ENCODE assay signal across 10 cellular contexts in genomic region chr1:110645962-110646735, GRCh38. TPM values are rescaled to one million over a fixed set of nuclear protein-coding genes. Genes with fewer than 3 reads are reported as not detected.
A peak's percentile ranks its signal among the peaks of the same experiment; 100 is the strongest.
DNase-seq lines count a peak whose midpoint lies in the region; ATAC-seq, FAIRE-seq and TF ChIP-seq lines count a peak whose summit lies in the region.
"Had no signal": no experiment of that assay in that cellular context is flagged by ENCODE, and none has a peak within 500 bp of the region (broad histone marks: within the 10 kb centered on the region; RNA-seq: fewer than 3 reads in every experiment).

No MANE protein-coding gene starts in this region.

- ATAC-seq in HG02870 (IDR thresholded peaks at IDR 0.05; ENCODE audit: unreplicated experiment) = no peak

- peak; percentile 77 for DNase-seq in H4 (ENCODE audit: low spot score)
- no peak for DNase-seq in RCC 7860 (ENCODE audit: low spot score)
- DNase-seq in fibroblast of mammary gland (ENCODE audit: low read depth) = peak; percentile 78
- DNase-seq in skeletal muscle cell (ENCODE audit: low read depth) = peak; percentile 4
- DNase-seq in cerebellar cortex (ENCODE audit: low spot score) = no peak
- no peak for DNase-seq in amygdala (lab: John Stamatoyannopoulos, UW)
- DNase-seq: NCI-H1092 had no signal

- TF ChIP-seq CTCF in fibroblast of mammary gland (conservative IDR thresholded peaks at IDR 0.05; ENCODE audit: control insufficient read depth, insufficient read depth, low read depth, low read length) = no peak

- no peak overlapping the region for H3K4me3 ChIP-seq in fibroblast of mammary gland (ENCODE audit: control insufficient read depth, low read depth, low read length)
- H3K4me3 ChIP-seq in skeletal muscle cell (ENCODE audit: low read depth, low read length) = no peak overlapping the region
- H3K4me3 ChIP-seq: skin epidermis, tibial nerve had no signal

- peak; percentile 31 for FAIRE-seq in RCC 7860 (lab: Jason Lieb, UNC)

RNA-seq across cellular contexts. Expression of gene KCNA3, which starts 28.6 kb away (rescaled TPM):
- total RNA-seq in H4 (2014; rRNA removed; shearing (Covaris generic)) = not detected in 2 replicates

RNA-seq across cellular contexts. Expression of gene KCNA2, which starts 40.0 kb away (rescaled TPM):
- 0.06 and 0.52 TPM in 2 replicates for total RNA-seq in H4 (2014; rRNA removed; shearing (Covaris generic))

Comparison
In these comparisons a context has a peak if more than half of its experiments do, and no peak if none do; other contexts are left out.
1. DNase-seq: peak in H4 (single experiment), fibroblast of mammary gland (single experiment) and skeletal muscle cell (single experiment); none in RCC 7860 (single experiment), cerebellar cortex (single experiment) and amygdala (0 of 56).